ENCODE assay signal across 28 cellular contexts in genomic region chr18:25192065-25192464, GRCh38.
"Had no signal": no experiment of that assay in that cellular context is flagged by ENCODE, and none has a peak within 500 bp of the region (broad histone marks: within the 10 kb centered on the region; RNA-seq: fewer than 3 reads in every experiment).

No MANE protein-coding gene starts in this region.

- H3K4me3 Mint-ChIP-seq: activated CD4-positive, alpha-beta T cell treated with anti-CD3 and anti-CD28 coated beads for 36 hours; activated T-cell treated with anti-CD3 and anti-CD28 coated beads, Interleukin-2, amount 50 U/mL, for 24 hours; immature natural killer cell; nephron; stimulated activated naive B cell treated with anti-CD40 and anti-IgM and Interleukin-4, amounts not matched to agents 10 μg/mL and 1 μg/mL and 100 μg/mL, for 72 hours; T-helper 2 cell treated with Interferon-gamma antibody and Interleukin-4, amounts not matched to agents 5 μg/mL and 100 μg/mL, for 36 hours had no signal

- H3K9me3 Mint-ChIP-seq: activated T-cell treated with anti-CD3 and anti-CD28 coated beads, Interleukin-2, amount 50 U/mL, for 24 hours; nephron; stimulated activated naive B cell treated with anti-CD40 and anti-IgM and Interleukin-4, amounts not matched to agents 10 μg/mL and 1 μg/mL and 100 μg/mL, for 72 hours; T-helper 2 cell treated with Interferon-gamma antibody and Interleukin-4, amounts not matched to agents 5 μg/mL and 100 μg/mL, for 36 hours had no signal

- H3K27me3 Mint-ChIP-seq: activated CD4-positive, alpha-beta T cell treated with anti-CD3 and anti-CD28 coated beads for 36 hours; activated T-cell treated with anti-CD3 and anti-CD28 coated beads, Interleukin-2, amount 50 U/mL, for 24 hours; stimulated activated naive B cell treated with anti-CD40 and anti-IgM and Interleukin-4, amounts not matched to agents 10 μg/mL and 1 μg/mL and 100 μg/mL, for 72 hours had no signal

- DNase-seq: activated CD4-positive, alpha-beta T cell treated with anti-CD3 and anti-CD28 coated beads for 36 hours; activated CD4-positive, alpha-beta T cell treated with anti-CD3 and anti-CD28 coated beads, Interleukin-2, amount 50 U/mL, for 48 hours; activated CD4-positive, CD25-positive, alpha-beta regulatory T cell; activated CD8-positive, alpha-beta memory T cell treated with anti-CD3 and anti-CD28 coated beads, Interleukin-2, amount 50 U/mL, for 4 hours; activated gamma-delta T cell; activated naive CD4-positive, alpha-beta T cell treated with anti-CD3 and anti-CD28 coated beads, Interleukin-2, amount 50 U/mL, for 16 hours; activated T-cell treated with anti-CD3 and anti-CD28 coated beads, Interleukin-2, amount 50 U/mL, for 24 hours; amniotic stem cell; caudate nucleus; cortex of kidney; immature natural killer cell; kidney; left colon; mammary epithelial cell; nucleus accumbens; pancreas; psoas muscle; stimulated activated CD4-positive, alpha-beta T cell treated with anti-CD3 and anti-CD28 coated beads, Interleukin-1b, Interleukin-23, amount 100 ng/mL, for 48 hours; stimulated activated naive B cell treated with anti-CD40 and anti-IgM and Interleukin-4, amounts not matched to agents 10 μg/mL and 1 μg/mL and 100 μg/mL, for 72 hours; tibial artery; upper lobe of right lung had no signal

- H3K27me3 ChIP-seq: gastroesophageal sphincter, hepatocyte, pancreas, suprapubic skin, tibial artery, upper lobe of right lung had no signal

- ATAC-seq: activated CD4-positive, alpha-beta T cell treated with anti-CD3 and anti-CD28 coated beads for 36 hours; gastroesophageal sphincter; left colon; pancreas; psoas muscle; stimulated activated naive B cell treated with anti-CD40 and anti-IgM and Interleukin-4, amounts not matched to agents 10 μg/mL and 1 μg/mL and 100 μg/mL, for 72 hours; upper lobe of right lung had no signal

- H3K4me1 Mint-ChIP-seq: activated CD4-positive, alpha-beta T cell treated with anti-CD3 and anti-CD28 coated beads for 36 hours; immature natural killer cell; stimulated activated naive B cell treated with anti-CD40 and anti-IgM and Interleukin-4, amounts not matched to agents 10 μg/mL and 1 μg/mL and 100 μg/mL, for 72 hours had no signal

- H3K36me3 ChIP-seq: gastroesophageal sphincter, pancreas, suprapubic skin, tibial artery, upper lobe of right lung had no signal

- H3K9me3 ChIP-seq: gastroesophageal sphincter, pancreas, psoas muscle, suprapubic skin, tibial artery, upper lobe of right lung had no signal

- H3K27ac ChIP-seq: gastroesophageal sphincter, hepatocyte, pancreas, psoas muscle, suprapubic skin, tibial artery, upper lobe of right lung had no signal

- H3K79me2 ChIP-seq: hepatocyte had no signal

- H3K27ac Mint-ChIP-seq: activated CD4-positive, alpha-beta T cell treated with anti-CD3 and anti-CD28 coated beads for 36 hours; activated T-cell treated with anti-CD3 and anti-CD28 coated beads, Interleukin-2, amount 50 U/mL, for 24 hours; immature natural killer cell; stimulated activated naive B cell treated with anti-CD40 and anti-IgM and Interleukin-4, amounts not matched to agents 10 μg/mL and 1 μg/mL and 100 μg/mL, for 72 hours; T-helper 2 cell treated with Interferon-gamma antibody and Interleukin-4, amounts not matched to agents 5 μg/mL and 100 μg/mL, for 36 hours had no signal

- FAIRE-seq: endothelial cell of umbilical vein, kidney, pancreas had no signal

- H3K4me2 ChIP-seq: hepatocyte, smooth muscle cell had no signal

- H3K4me1 ChIP-seq: gastroesophageal sphincter, pancreas, psoas muscle, suprapubic skin, tibial artery, upper lobe of right lung had no signal

- H3K36me3 Mint-ChIP-seq: immature natural killer cell; stimulated activated naive B cell treated with anti-CD40 and anti-IgM and Interleukin-4, amounts not matched to agents 10 μg/mL and 1 μg/mL and 100 μg/mL, for 72 hours had no signal

- H2AFZ ChIP-seq: hepatocyte had no signal

- H3K4me3 ChIP-seq: gastroesophageal sphincter, hepatocyte, pancreas, psoas muscle, smooth muscle cell, suprapubic skin, tibial artery, upper lobe of right lung had no signal
